8 cellular contexts compared by ENCODE assay signal in genomic region chr3:183158552-183159006, GRCh38. TPM values are rescaled to one million over a fixed set of nuclear protein-coding genes. Genes with fewer than 3 reads are reported as not detected.
DNase-seq lines count a peak whose midpoint lies in the region; ATAC-seq lines count a peak whose summit lies in the region.

No MANE protein-coding gene starts in this region.

- ATAC-seq in GM19455 (IDR thresholded peaks at IDR 0.05; ENCODE audit: unreplicated experiment), result peak; percentile 62
- ATAC-seq in HG03439 (IDR thresholded peaks at IDR 0.05; ENCODE audit: unreplicated experiment), result peak; percentile 66
- ATAC-seq in activated naive CD4-positive, alpha-beta T cell treated with anti-CD3 and anti-CD28 coated beads, Interleukin-2, amount 50 U/mL, for 72 hours, result peak; percentile 66 to 77

- H3K27ac Mint-ChIP-seq in activated naive CD4-positive, alpha-beta T cell treated with anti-CD3 and anti-CD28 coated beads, Interleukin-2, amount 50 U/mL, for 72 hours, result peak overlapping the region; percentile 59 to 84

- DNase-seq in COLO829 (ENCODE audit: low spot score), result peak; percentile 92
- peak; percentile 32 to 73 for DNase-seq in activated naive CD4-positive, alpha-beta T cell treated with anti-CD3 and anti-CD28 coated beads, Interleukin-2, amount 50 U/mL, for 72 hours (ENCODE audit: low spot score in 2 of 2)
- DNase-seq in stimulated activated CD4-positive, alpha-beta T cell treated with anti-CD3 and anti-CD28 coated beads, Interleukin-4, amount 100 ng/mL, for 1 hour, result peak; percentile 34
- DNase-seq in NCI-H1105 treated with DMSO at 0.1 percent for 48 hours (lab: John Stamatoyannopoulos, UW), result no peak
- no peak for DNase-seq in H7
- DNase-seq in pons (ENCODE audit: low spot score), result no peak

- H3K36me3 ChIP-seq in H7 (replicated peaks; ENCODE audit: control insufficient read depth, insufficient read depth, low read length), result no peaks in the 10 kb centered on the region

- H3K36me3 Mint-ChIP-seq in activated naive CD4-positive, alpha-beta T cell treated with anti-CD3 and anti-CD28 coated beads, Interleukin-2, amount 50 U/mL, for 72 hours, result peaks cover 7 to 21% of the 10 kb centered on the region in 2 donors

- no peak overlapping the region for H3K4me3 ChIP-seq in H7 (ENCODE audit: insufficient read depth, low read depth, low read length)

- no peaks in the 10 kb centered on the region for H3K9me3 Mint-ChIP-seq in activated naive CD4-positive, alpha-beta T cell treated with anti-CD3 and anti-CD28 coated beads, Interleukin-2, amount 50 U/mL, for 72 hours

- H3K27me3 ChIP-seq in H7 (ENCODE audit: control insufficient read depth, insufficient read depth, low read length), result peaks cover 22% of the 10 kb centered on the region

RNA-seq across cellular contexts. Expression of gene LAMP3, which starts 4.0 kb away (rescaled TPM):
- 10 to 100 TPM in 1 of 2 donors, 1 to 10 TPM in 1; 6.9 to 16.7 TPM for total RNA-seq in activated naive CD4-positive, alpha-beta T cell treated with anti-CD3 and anti-CD28 coated beads, Interleukin-2, amount 50 U/mL, for 72 hours
- 0.15 and 1.1 TPM in 2 replicates for total RNA-seq in H7 (2014; rRNA removed; shearing (Covaris generic))

RNA-seq across cellular contexts. Expression of gene MCCC1, which starts 59.3 kb away (rescaled TPM):
- total RNA-seq in activated naive CD4-positive, alpha-beta T cell treated with anti-CD3 and anti-CD28 coated beads, Interleukin-2, amount 50 U/mL, for 72 hours, result 10 to 100 TPM; 27.2 to 30.9 TPM
- total RNA-seq in H7 (2014; rRNA removed; shearing (Covaris generic)), result 20.5 and 25.2 TPM in 2 replicates

Comparison
In these comparisons a context has a peak if more than half of its experiments do, and no peak if none do; other contexts are left out.
1. DNase-seq: peak in COLO829 (single experiment), activated naive CD4-positive, alpha-beta T cell treated with anti-CD3 and anti-CD28 coated beads, Interleukin-2, amount 50 U/mL, for 72 hours (2 of 2) and stimulated activated CD4-positive, alpha-beta T cell treated with anti-CD3 and anti-CD28 coated beads, Interleukin-4, amount 100 ng/mL, for 1 hour (single experiment); none in NCI-H1105 treated with DMSO at 0.1 percent for 48 hours (single experiment), H7 (single experiment) and pons (single experiment).
2. Peak in every context shown above with its lines, with median percentiles within 50 percentile points of each other: ATAC-seq.